7 cellular contexts compared by ENCODE assay signal in the genomic region with DNA sequence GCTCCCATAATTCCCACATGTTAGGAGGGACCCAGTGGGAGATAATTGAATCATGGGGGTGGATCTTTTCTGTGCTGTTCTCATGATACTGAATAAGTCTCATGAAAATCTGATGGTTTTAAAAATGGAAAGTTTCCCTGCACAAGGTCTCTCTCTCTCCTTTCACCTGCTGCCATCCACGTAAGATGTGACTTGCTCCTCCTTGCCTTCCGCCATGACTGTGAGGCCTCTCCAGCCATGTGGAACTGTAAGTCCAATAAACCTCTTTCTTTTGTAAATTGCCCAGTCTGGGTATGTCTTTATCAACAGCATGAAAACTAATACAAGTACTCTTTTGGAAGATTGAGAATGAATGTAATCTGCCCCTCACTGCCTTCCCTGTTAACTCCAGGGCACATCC. TPM values are rescaled to one million over a fixed set of nuclear protein-coding genes. Genes with fewer than 3 reads are reported as not detected.
"Had no signal": no experiment of that assay in that cellular context is flagged by ENCODE, and none has a peak within 500 bp of the region (broad histone marks: within the 10 kb centered on the region; RNA-seq: fewer than 3 reads in every experiment).

No MANE protein-coding gene starts in this region.

RNA-seq across cellular contexts. Expression of gene SCN4A, which starts 9.9 kb away (rescaled TPM):
- total RNA-seq: mammary epithelial cell, upper lobe of right lung had no signal
- polyA plus RNA-seq: keratinocyte; naive thymus-derived CD8-positive, alpha-beta T cell had no signal

RNA-seq across cellular contexts. Expression of gene PRR29, which starts 15.5 kb away (rescaled TPM):
- total RNA-seq: transverse colon had no signal

RNA-seq across cellular contexts. Expression of gene CD79B, which starts 50.5 kb away (rescaled TPM):
- total RNA-seq: progenitor cell of endocrine pancreas, temporal lobe had no signal
